Comparison of ENCODE assay signal across 26 cellular contexts in genomic region chr4:68954126-68954525, GRCh38. TPM values are rescaled to one million over a fixed set of nuclear protein-coding genes. Genes with fewer than 3 reads are reported as not detected.
A peak's percentile ranks its signal among the peaks of the same experiment; 100 is the strongest.
DNase-seq lines count a peak whose midpoint lies in the region; ATAC-seq, FAIRE-seq and TF ChIP-seq lines count a peak whose summit lies in the region.
"Had no signal": no experiment of that assay in that cellular context is flagged by ENCODE, and none has a peak within 500 bp of the region (broad histone marks: within the 10 kb centered on the region; RNA-seq: fewer than 3 reads in every experiment).

No MANE protein-coding gene starts in this region.

- H3K4me1 ChIP-seq in K562 (replicated peaks in 1 of 2; ENCODE audit: control insufficient read depth in 2 of 2, insufficient read depth in 2 of 2, low read length in 2 of 2) (no peaks in the 10 kb centered on the region), HepG2 (ENCODE audit: insufficient read depth, low read length) (peaks cover 48% of the 10 kb centered on the region)
- H3K4me1 ChIP-seq: SJCRH30 had no signal

- H4K20me1 ChIP-seq in K562 (replicated peaks; ENCODE audit: control insufficient read depth, insufficient read depth, low read length), result no peaks in the 10 kb centered on the region
- no peaks in the 10 kb centered on the region for H4K20me1 ChIP-seq in HepG2 (ENCODE audit: insufficient read depth, low read length)
- H4K20me1 ChIP-seq: BLaER1 had no signal

- peak; percentile 33 for ATAC-seq in K562
- peak; percentile 53 for ATAC-seq in HepG2
- ATAC-seq in left cardiac atrium, result no peak

- TF ChIP-seq EP300 in K562 (IDR thresholded peaks at IDR 0.05; ENCODE audit: low read length), result peak; percentile 8; the same call in 1 of the 2 replicates
- TF ChIP-seq EP300 in HepG2 (IDR thresholded peaks at IDR 0.05; ENCODE audit: low read depth in 2 of 2, low read length in 2 of 2), result peak in 1 of 2 experiments; percentile 47; a peak in 1 of 4 replicates
- TF ChIP-seq EP300 in HepG2 (CRISPR knock-in tag; IDR thresholded peaks at IDR 0.05; ENCODE audit: borderline replicate concordance), result no peak

- no peak overlapping the region for H3K4me3 Mint-ChIP-seq in progenitor cell of endocrine pancreas (ENCODE audit: low read depth)
- H3K4me3 Mint-ChIP-seq: CD4-positive, alpha-beta T cell; H9; IgD-negative memory B cell had no signal

- H3K9me1 ChIP-seq in K562 (ENCODE audit: control insufficient read depth, insufficient read depth, low read length), result no peaks in the 10 kb centered on the region

- H3K9ac ChIP-seq in K562 (ENCODE audit: insufficient read depth in 1 of 2, low read depth in 2 of 2, low read length in 2 of 2) (no peak overlapping the region), HepG2 (ENCODE audit: insufficient read depth, low read depth, low read length) (peak overlapping the region; percentile 27; the same call in 1 of the 2 replicates)
- H3K9ac ChIP-seq: BLaER1, GM23248 had no signal

- H3K79me2 ChIP-seq in K562 (ENCODE audit: control insufficient read depth, insufficient read depth, low read length) (no peaks in the 10 kb centered on the region), HepG2 (ENCODE audit: insufficient read depth, low read length) (peaks cover 19% of the 10 kb centered on the region)

- CTCF ChIA-PET in K562 (lab: Yijun Ruan, JAX; ENCODE audit: low intra/inter-chr PET ratio), result no interaction called here
- CTCF ChIA-PET in HepG2 (lab: Yijun Ruan, JAX; ENCODE audit: low intra/inter-chr PET ratio, low total read pairs), result no interaction called here

- peaks cover 20% of the 10 kb centered on the region for H3K36me3 Mint-ChIP-seq in progenitor cell of endocrine pancreas (ENCODE audit: insufficient read depth)
- H3K36me3 Mint-ChIP-seq: IgD-negative memory B cell had no signal

- H3K4me1 Mint-ChIP-seq in progenitor cell of endocrine pancreas (ENCODE audit: low read depth), result peaks cover 24% of the 10 kb centered on the region
- H3K4me1 Mint-ChIP-seq: IgD-negative memory B cell had no signal

- TF ChIP-seq CTCF in K562 (IDR thresholded peaks at IDR 0.05 in 2 of 3, conservative IDR thresholded peaks at IDR 0.05 in 1 of 3; ENCODE audit: insufficient read depth in 2 of 3, low read depth in 1 of 3, low read length in 3 of 3) (no peak), HepG2 (CRISPR knock-in tag; IDR thresholded peaks at IDR 0.05) (no peak), progenitor cell of endocrine pancreas (IDR thresholded peaks at IDR 0.05; ENCODE audit: unreplicated experiment) (no peak)

- intact Hi-C loops in K562 (cut with micrococcal nuclease), result no loop called here
- intact Hi-C loops in HepG2 (cut with micrococcal nuclease; ENCODE audit: unreplicated experiment), result loop anchor here (5.0 to 10.0 kb wide), 2 partner anchors 137 to 211 kb away; partner anchors contain the start of gene UGT2B10
- intact Hi-C loops in left cardiac atrium (cut with DNase I), result no loop called here

- no peak overlapping the region for H3K4me2 ChIP-seq in K562 (ENCODE audit: insufficient read depth, low read length)
- peak overlapping the region; percentile 52 for H3K4me2 ChIP-seq in HepG2 (ENCODE audit: low read depth, low read length)
- H3K4me2 ChIP-seq: BLaER1 had no signal

- peaks cover 27% of the 10 kb centered on the region for H3K9me3 Mint-ChIP-seq in progenitor cell of endocrine pancreas (ENCODE audit: low read depth)
- H3K9me3 Mint-ChIP-seq: CD4-positive, alpha-beta T cell had no signal

- H3K9me3 ChIP-seq in K562 (replicated peaks; ENCODE audit: control insufficient read depth, insufficient read depth, low read depth, low read length), result no peaks in the 10 kb centered on the region
- H3K9me3 ChIP-seq in HepG2 (ENCODE audit: low read length), result peaks cover 5% of the 10 kb centered on the region
- H3K9me3 ChIP-seq: BLaER1, Peyer's patch, SJCRH30 had no signal

- DNase-seq in OCI-M2 (lab: John Stamatoyannopoulos, UW; ENCODE audit: unreplicated experiment) (peak; percentile 55), K562 (ENCODE audit: extremely low read depth in 1 of 4, low spot score in 3 of 4) (peak in 2 of 4 experiments; percentile 7 to 40), HepG2 (ENCODE audit: low spot score) (peak; percentile 54), progenitor cell of endocrine pancreas (ENCODE audit: low spot score, unreplicated experiment) (no peak), DMS79 treated with DMSO at 0.1 percent for 48 hours (lab: John Stamatoyannopoulos, UW) (no peak), NCI-H146 (lab: John Stamatoyannopoulos, UW) (no peak), left cardiac atrium (no peak)
- DNase-seq in stimulated activated CD4-positive, alpha-beta T cell treated with anti-CD3 and anti-CD28 coated beads, Interleukin-4, amount 100 ng/mL, for 4 hours, result no peak
- DNase-seq: CD4-positive, alpha-beta T cell; GDM1; GM23248; H9; Kasumi-1; NCI-H187 treated with DMSO at 0.1 percent for 48 hours; NCI-H2107; NCI-H2227 treated with DMSO at 0.1 percent for 48 hours; NCI-H524; NCI-H774; NK-92 treated with Interleukin-12 subunit alpha and Interleukin-12 subunit beta, amount 100 ng/mL, for 24 hours; Peyer's patch; SJCRH30 had no signal

- in situ Hi-C loops in K562 (cut with MboI) (no loop called here), HepG2 (cut with HindIII; ENCODE audit: extremely low pct_ligation_motif_present, low pct_unique_long_range_greater_than_20kb) (no loop called here)

- TF ChIP-seq RAD21 in K562 (CRISPR knock-in tag; conservative IDR thresholded peaks at IDR 0.05 in 1 of 2, IDR thresholded peaks at IDR 0.05 in 1 of 2) (no peak), HepG2 (CRISPR knock-in tag; IDR thresholded peaks at IDR 0.05) (no peak)

- POLR2A ChIA-PET in K562 (lab: Yijun Ruan, JAX) (no interaction called here), HepG2 (lab: Yijun Ruan, JAX) (interaction anchor here (0.6 to 1.9 kb wide), 11 partner anchors 13 to 221 kb away, joined by 3 to 8 read pairs (median 4); no protein-coding TSS in a partner anchor)

- H2AFZ ChIP-seq in K562 (ENCODE audit: low read depth, low read length) (0 out of 2 replicates have a peak overlapping the region, but pooled peaks have one; percentile 27), HepG2 (ENCODE audit: low read length) (peak overlapping the region; percentile 79)
- H2AFZ ChIP-seq: GM23248 had no signal

- H3K27ac ChIP-seq in K562 (ENCODE audit: extremely low read depth, low read depth, low read length), result peak overlapping the region; percentile 51; the same call in 1 of the 3 replicates
- peak overlapping the region; percentile 66 for H3K27ac ChIP-seq in HepG2 (ENCODE audit: extremely low read length, insufficient read depth, low read length)
- H3K27ac ChIP-seq: BLaER1, GM23248, SJCRH30 had no signal

- 2% methylated on average over 3 of the region's 3 CpGs for WGBS in K562 (ENCODE audit: insufficient coverage, low coverage, missing lambda C conversion rate)
- 38% methylated on average over 3 of the region's 3 CpGs for WGBS in HepG2 (ENCODE audit: low lambda C conversion rate)

- H3K27ac Mint-ChIP-seq in progenitor cell of endocrine pancreas, result peak overlapping the region; percentile 87
- H3K27ac Mint-ChIP-seq: CD4-positive, alpha-beta T cell; H9; IgD-negative memory B cell had no signal

- BruUV-seq in K562 (replicated peaks; lab: Mats Ljungman, UMichigan) (no TSS peak), HepG2 (replicated peaks; lab: Mats Ljungman, UMichigan) (no TSS peak)

- H3K36me3 ChIP-seq in K562 (ENCODE audit: control insufficient read depth, insufficient read depth, low read length) (no peaks in the 10 kb centered on the region), HepG2 (replicated peaks in 1 of 2; ENCODE audit: control insufficient read depth in 1 of 2, insufficient read depth in 2 of 2, low read length in 2 of 2) (no peaks in the 10 kb centered on the region)
- H3K36me3 ChIP-seq: BLaER1, Peyer's patch, SJCRH30 had no signal

- TF ChIP-seq POLR2A in K562 (conservative IDR thresholded peaks at IDR 0.05) (no peak), HepG2 (IDR thresholded peaks at IDR 0.05; ENCODE audit: insufficient read depth in 1 of 2, low read depth in 2 of 2, low read length in 2 of 2) (no peak)

- no peaks in the 10 kb centered on the region for H3K27me3 Mint-ChIP-seq in progenitor cell of endocrine pancreas
- H3K27me3 Mint-ChIP-seq: CD4-positive, alpha-beta T cell; IgD-negative memory B cell had no signal

- H3K27me3 ChIP-seq in K562 (ENCODE audit: control insufficient read depth in 2 of 2, insufficient read depth in 2 of 2, low read length in 2 of 2), result no peaks in the 10 kb centered on the region
- H3K27me3 ChIP-seq in HepG2 (ENCODE audit: control insufficient read depth in 1 of 2, insufficient read depth in 2 of 2, low read length in 2 of 2), result no peaks in the 10 kb centered on the region
- H3K27me3 ChIP-seq: BLaER1, Peyer's patch, SJCRH30 had no signal

- H3K4me3 ChIP-seq in K562, result no peak overlapping the region
- H3K4me3 ChIP-seq in HepG2 (replicated peaks in 1 of 3; ENCODE audit: insufficient read depth in 1 of 3, low read depth in 2 of 3, low read length in 3 of 3), result no peak overlapping the region
- H3K4me3 ChIP-seq: BLaER1, GM23248, Peyer's patch, SJCRH30 had no signal

- FAIRE-seq in K562 (lab: Jason Lieb, UNC), result no peak
- FAIRE-seq in HepG2 (lab: Jason Lieb, UNC), result no peak
- FAIRE-seq: GM18507, HTR-8/SVneo had no signal

RNA-seq across cellular contexts. Expression of gene UGT2A3, which starts 2.5 kb away (rescaled TPM):
- not detected in 2 replicates for total RNA-seq in K562 (2011; cell fraction: chromatin; rRNA removed; ENCODE audit: low replicate concordance)
- not detected in 2 replicates for total RNA-seq in K562 (2011; cell fraction: nucleolus; rRNA removed)
- not detected in 2 replicates for total RNA-seq in K562 (2011; cell fraction: nucleoplasm; rRNA removed)
- total RNA-seq in K562 (2014; rRNA removed) (not detected in 2 replicates), K562 (2014; rRNA removed; fragmentation: Illumina TruSeq; extraction: Trizol) (not detected in 2 replicates), K562 (2015; rRNA removed; fragmentation: Illumina TruSeq; extraction: Trizol) (not detected in 2 replicates), K562 (2021) (0.11 TPM in 1 of 2 replicates, not detected in the other), HepG2 (2016; rRNA removed; fragmentation: Illumina TruSeq; extraction: Trizol) (74.1 and 97.2 TPM in 2 replicates), progenitor cell of endocrine pancreas (0.67 TPM in 2 replicates), left cardiac atrium (not detected)
- polyA plus RNA-seq in K562 (2011; rRNA removed) (not detected in 2 replicates), K562 (2014; fragmentation: Illumina TruSeq; extraction: Trizol) (not detected in 2 replicates), K562 (2014; fragmentation: Nextera tagmentation; extraction: Ambion mirVana) (not detected), K562 (2014; rRNA removed) (not detected in 2 replicates), HepG2 (2011; rRNA removed) (61.3 and 61.4 TPM in 2 replicates)
- polyA plus RNA-seq in K562 (2011; cell fraction: cytosol; rRNA removed), result not detected in 2 replicates
- polyA plus RNA-seq in K562 (2011; cell fraction: nucleus; rRNA removed), result not detected in 2 replicates
- not detected in 2 replicates for polyA plus RNA-seq in K562 (2012)
- polyA minus RNA-seq in K562 (2011; rRNA and poly(A)+ RNA removed), result not detected in 2 replicates
- not detected in 2 replicates for polyA minus RNA-seq in K562 (2011; cell fraction: cytosol; rRNA and poly(A)+ RNA removed)
- polyA minus RNA-seq in K562 (2011; cell fraction: nucleus; rRNA and poly(A)+ RNA removed), result not detected in 2 replicates
- total RNA-seq in HepG2 (2016; cell fraction: cytosol; rRNA removed; fragmentation: Illumina TruSeq; extraction: Trizol; ENCODE audit: low read depth), result 6.3 and 6.5 TPM in 2 replicates
- total RNA-seq in HepG2 (2016; cell fraction: insoluble cytoplasmic fraction; rRNA removed; fragmentation: Illumina TruSeq; extraction: Trizol), result 73.2 and 99.5 TPM in 2 replicates
- total RNA-seq in HepG2 (2016; cell fraction: membrane; rRNA removed; fragmentation: Illumina TruSeq; extraction: Trizol), result 17.5 and 20.7 TPM in 2 replicates
- 94.2 and 98.1 TPM in 2 replicates for total RNA-seq in HepG2 (2016; cell fraction: nucleus; rRNA removed; fragmentation: Illumina TruSeq; extraction: Trizol)
- polyA plus RNA-seq in HepG2 (2011; cell fraction: cytosol; rRNA removed), result 22.5 and 53.3 TPM in 2 replicates
- polyA plus RNA-seq in HepG2 (2011; cell fraction: nucleus; rRNA removed), result 14.1 and 24.7 TPM in 2 replicates
- polyA plus RNA-seq in HepG2 (2012), result 55.5 and 59.1 TPM in 2 replicates
- polyA plus RNA-seq in HepG2 (2016; cell fraction: cytosol; fragmentation: Illumina TruSeq; extraction: Trizol; ENCODE audit: low read depth), result 3.0 and 3.5 TPM in 2 replicates
- 48.3 and 56.0 TPM in 2 replicates for polyA plus RNA-seq in HepG2 (2016; cell fraction: insoluble cytoplasmic fraction; fragmentation: Illumina TruSeq; extraction: Trizol; ENCODE audit: low read depth)
- polyA plus RNA-seq in HepG2 (2016; cell fraction: membrane; fragmentation: Illumina TruSeq; extraction: Trizol; ENCODE audit: low read depth), result 6.8 and 8.4 TPM in 2 replicates
- 79.8 and 82.7 TPM in 2 replicates for polyA plus RNA-seq in HepG2 (2016; cell fraction: nucleus; fragmentation: Illumina TruSeq; extraction: Trizol; ENCODE audit: insufficient read depth, low read depth)
- polyA minus RNA-seq in HepG2 (2011; rRNA and poly(A)+ RNA removed; ENCODE audit: low replicate concordance), result 21.0 TPM in 1 of 2 replicates, not detected in the other
- 30.6 and 42.4 TPM in 2 replicates for polyA minus RNA-seq in HepG2 (2011; cell fraction: cytosol; rRNA and poly(A)+ RNA removed)
- 35.9 and 55.9 TPM in 2 replicates for polyA minus RNA-seq in HepG2 (2011; cell fraction: nucleus; rRNA and poly(A)+ RNA removed)
- total RNA-seq: CD4-positive, alpha-beta T cell; GM23248; H9; MCF 10A; SJCRH30 had no signal
- polyA plus RNA-seq: GM23248, IgD-negative memory B cell had no signal

Comparison
In these comparisons a context has a peak if more than half of its experiments do, and no peak if none do; other contexts are left out.
1. DNase-seq: peak in OCI-M2 (single experiment) and HepG2 (single experiment); none in progenitor cell of endocrine pancreas (single experiment), DMS79 treated with DMSO at 0.1 percent for 48 hours (single experiment), NCI-H146 (single experiment), left cardiac atrium (single experiment) and stimulated activated CD4-positive, alpha-beta T cell treated with anti-CD3 and anti-CD28 coated beads, Interleukin-4, amount 100 ng/mL, for 4 hours (0 of 2).
2. ATAC-seq: peak in K562 (single experiment) and HepG2 (single experiment); none in left cardiac atrium (0 of 2).